In genomic region chr10:73796766-73797165, GRCh38 we compare ENCODE assay signal across 16 cellular contexts.
"Had no signal": no experiment of that assay in that cellular context is flagged by ENCODE, and none has a peak within 500 bp of the region (broad histone marks: within the 10 kb centered on the region; RNA-seq: fewer than 3 reads in every experiment).

No MANE protein-coding gene starts in this region.

- H3K4me3 Mint-ChIP-seq: activated naive CD8-positive, alpha-beta T cell; T-helper 2 cell treated with Interferon-gamma antibody and Interleukin-4, amounts not matched to agents 5 μg/mL and 100 μg/mL, for 36 hours had no signal

- H3K27me3 Mint-ChIP-seq: activated naive CD8-positive, alpha-beta T cell had no signal

- H3K27ac Mint-ChIP-seq: T-helper 2 cell treated with Interferon-gamma antibody and Interleukin-4, amounts not matched to agents 5 μg/mL and 100 μg/mL, for 36 hours had no signal

- DNase-seq: activated CD4-positive, alpha-beta T cell treated with anti-CD3 and anti-CD28 coated beads, Interleukin-2, amount 50 U/mL, for 1 hour; activated CD4-positive, CD25-positive, alpha-beta regulatory T cell; activated gamma-delta T cell treated with Interleukin-2 at 50 U/mL for 16 hours; anterior cingulate cortex; cerebellar nuclear complex; effector CD8-positive, alpha-beta T cell; foreskin melanocyte; heart left ventricle; left colon; mammary epithelial cell; posterior cingulate gyrus; right cardiac atrium; stimulated activated CD4-positive, alpha-beta T cell treated with anti-CD3 and anti-CD28 coated beads, Interleukin-4, amount 100 ng/mL, for 4 hours; stimulated activated CD8-positive, alpha-beta memory T cell treated with anti-CD3 and anti-CD28 coated beads, Interleukin-4, amount 100 ng/mL, for 48 hours had no signal

- H3K9me3 Mint-ChIP-seq: T-helper 2 cell treated with Interferon-gamma antibody and Interleukin-4, amounts not matched to agents 5 μg/mL and 100 μg/mL, for 36 hours had no signal

- ATAC-seq: heart left ventricle, left colon, right cardiac atrium had no signal
